In the genomic region with DNA sequence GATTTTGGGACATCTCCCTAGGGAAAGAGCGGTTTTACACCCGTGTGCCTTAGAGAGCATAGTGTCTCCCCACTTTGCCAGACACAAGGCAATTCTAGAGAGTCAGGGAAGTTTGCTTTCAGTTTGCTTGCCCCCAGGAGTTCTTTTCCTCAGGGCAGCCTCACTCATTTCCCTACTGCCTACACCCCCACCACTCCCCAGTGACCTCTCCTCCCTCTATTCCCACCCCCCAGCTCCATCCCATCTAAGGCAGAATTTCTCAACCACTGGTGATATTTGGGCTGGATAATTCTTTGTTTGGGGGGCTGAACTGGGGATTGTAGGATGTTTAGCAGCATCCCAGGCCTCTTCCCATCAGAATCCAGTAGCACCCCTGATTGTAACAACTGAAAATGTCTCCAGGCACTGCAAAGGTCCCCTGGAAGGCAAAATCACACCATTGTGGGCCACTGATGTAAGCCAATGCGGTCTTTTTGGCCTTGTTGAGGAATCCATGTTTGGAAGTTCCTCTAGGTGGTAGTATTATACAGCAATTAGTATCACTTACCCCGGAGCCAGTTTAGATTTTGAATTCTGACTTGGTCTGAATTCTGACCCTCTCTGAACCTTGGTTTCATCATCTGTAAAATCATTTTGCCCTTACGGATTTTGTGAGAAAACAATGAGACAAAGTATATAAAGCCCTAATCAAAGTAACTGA, we compare ENCODE assay signal across 9 cellular contexts. TPM values are rescaled to one million over a fixed set of nuclear protein-coding genes. Genes with fewer than 3 reads are reported as not detected.
DNase-seq lines count a peak whose midpoint lies in the region; ATAC-seq, FAIRE-seq and TF ChIP-seq lines count a peak whose summit lies in the region.
"Had no signal": no experiment of that assay in that cellular context is flagged by ENCODE, and none has a peak within 500 bp of the region (broad histone marks: within the 10 kb centered on the region; RNA-seq: fewer than 3 reads in every experiment).

No MANE protein-coding gene starts in this region.

- H3K9me3 ChIP-seq in SK-N-SH, result no peaks in the 10 kb centered on the region

- POLR2A ChIA-PET in SK-N-SH (lab: Yijun Ruan, JAX), result no interaction called here

- H4K20me1 ChIP-seq in SK-N-SH (ENCODE audit: insufficient read depth), result no peaks in the 10 kb centered on the region

- no peak overlapping the region for H3K4me2 ChIP-seq in SK-N-SH

- no peak for TF ChIP-seq EP300 in SK-N-SH (IDR thresholded peaks at IDR 0.05; ENCODE audit: borderline replicate concordance in 1 of 2, low read depth in 1 of 2, low read length in 1 of 2)

- in situ Hi-C loops in GM13976 (cut with MboI; ENCODE audit: low sequenced_read_pairs, unreplicated experiment), result no loop called here

- no peaks in the 10 kb centered on the region for H3K79me2 ChIP-seq in SK-N-SH (ENCODE audit: insufficient read depth)

- H3K36me3 ChIP-seq in SK-N-SH (replicated peaks in 1 of 2; ENCODE audit: control insufficient read depth in 1 of 2, insufficient read depth in 2 of 2, low read length in 1 of 2), result no peaks in the 10 kb centered on the region

- H3F3A ChIP-seq in SK-N-SH (replicated peaks; ENCODE audit: insufficient read depth), result no peaks in the 10 kb centered on the region

- 0% methylated on average over 5 of the region's 5 CpGs for WGBS in SK-N-SH (ENCODE audit: low lambda C conversion rate)

- CTCF ChIA-PET in SK-N-SH (lab: Yijun Ruan, JAX), result interaction anchor here (1.1 kb wide), 1 partner anchor 225 kb away, joined by 4 read pairs; no protein-coding TSS in a partner anchor

- FAIRE-seq in A204.1 (lab: Jason Lieb, UNC), result peak; percentile 77

- no peak overlapping the region for H3K9ac ChIP-seq in SK-N-SH

- no peaks in the 10 kb centered on the region for H3K4me1 ChIP-seq in SK-N-SH (ENCODE audit: control insufficient read depth in 1 of 2, insufficient read depth in 2 of 2, low read depth in 1 of 2, low read length in 1 of 2)

- no peak overlapping the region for H3K27ac ChIP-seq in SK-N-SH (ENCODE audit: low read depth in 2 of 2, low read length in 1 of 2)

- H3K9me2 ChIP-seq in SK-N-SH, result no peaks in the 10 kb centered on the region

- TF ChIP-seq CTCF in GM13976 (IDR thresholded peaks at IDR 0.05; ENCODE audit: borderline replicate concordance, control extremely low read depth, extremely low read depth, insufficient read depth, missing control alignments) (no peak), SK-N-SH (IDR thresholded peaks at IDR 0.05) (peak; percentile 54)

- H3K4me3 ChIP-seq in SK-N-SH (ENCODE audit: low read depth in 2 of 2, low read length in 1 of 2), result no peak overlapping the region

- DNase-seq in GM13976 (ENCODE audit: low spot score) (peak; percentile 10), SK-N-SH (peak; percentile 10), iPS-NIHi7 (ENCODE audit: extremely low spot score) (peak; percentile 77), KG1 (lab: John Stamatoyannopoulos, UW) (no peak)
- DNase-seq in stimulated activated CD4-positive, alpha-beta T cell treated with anti-CD3 and anti-CD28 coated beads, Interleukin-4, amount 100 ng/mL, for 24 hours, result no peak
- DNase-seq: activated CD4-positive, alpha-beta T cell treated with anti-CD3 and anti-CD28 coated beads for 48 hours had no signal

- H2AFZ ChIP-seq in SK-N-SH (ENCODE audit: low read depth), result no peak overlapping the region

- ATAC-seq in GM19351 (IDR thresholded peaks at IDR 0.05; ENCODE audit: unreplicated experiment) (no peak), GM18873 (IDR thresholded peaks at IDR 0.05; ENCODE audit: low FRiP score, unreplicated experiment) (no peak)

- peaks cover 23% of the 10 kb centered on the region; the same call in 1 of the 2 replicates for H3K27me3 ChIP-seq in SK-N-SH (ENCODE audit: insufficient read depth)

- peak; percentile 57 for TF ChIP-seq RAD21 in SK-N-SH (IDR thresholded peaks at IDR 0.05; ENCODE audit: low read length)

TF ChIP-seq in SK-N-SH, 30 proteins besides CTCF, POLR2A, EP300 and RAD21:
- TF ChIP-seq, protein P1, sequence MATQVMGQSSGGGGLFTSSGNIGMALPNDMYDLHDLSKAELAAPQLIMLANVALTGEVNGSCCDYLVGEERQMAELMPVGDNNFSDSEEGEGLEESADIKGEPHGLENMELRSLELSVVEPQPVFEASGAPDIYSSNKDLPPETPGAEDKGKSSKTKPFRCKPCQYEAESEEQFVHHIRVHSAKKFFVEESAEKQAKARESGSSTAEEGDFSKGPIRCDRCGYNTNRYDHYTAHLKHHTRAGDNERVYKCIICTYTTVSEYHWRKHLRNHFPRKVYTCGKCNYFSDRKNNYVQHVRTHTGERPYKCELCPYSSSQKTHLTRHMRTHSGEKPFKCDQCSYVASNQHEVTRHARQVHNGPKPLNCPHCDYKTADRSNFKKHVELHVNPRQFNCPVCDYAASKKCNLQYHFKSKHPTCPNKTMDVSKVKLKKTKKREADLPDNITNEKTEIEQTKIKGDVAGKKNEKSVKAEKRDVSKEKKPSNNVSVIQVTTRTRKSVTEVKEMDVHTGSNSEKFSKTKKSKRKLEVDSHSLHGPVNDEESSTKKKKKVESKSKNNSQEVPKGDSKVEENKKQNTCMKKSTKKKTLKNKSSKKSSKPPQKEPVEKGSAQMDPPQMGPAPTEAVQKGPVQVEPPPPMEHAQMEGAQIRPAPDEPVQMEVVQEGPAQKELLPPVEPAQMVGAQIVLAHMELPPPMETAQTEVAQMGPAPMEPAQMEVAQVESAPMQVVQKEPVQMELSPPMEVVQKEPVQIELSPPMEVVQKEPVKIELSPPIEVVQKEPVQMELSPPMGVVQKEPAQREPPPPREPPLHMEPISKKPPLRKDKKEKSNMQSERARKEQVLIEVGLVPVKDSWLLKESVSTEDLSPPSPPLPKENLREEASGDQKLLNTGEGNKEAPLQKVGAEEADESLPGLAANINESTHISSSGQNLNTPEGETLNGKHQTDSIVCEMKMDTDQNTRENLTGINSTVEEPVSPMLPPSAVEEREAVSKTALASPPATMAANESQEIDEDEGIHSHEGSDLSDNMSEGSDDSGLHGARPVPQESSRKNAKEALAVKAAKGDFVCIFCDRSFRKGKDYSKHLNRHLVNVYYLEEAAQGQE (IDR thresholded peaks at IDR 0.05; ENCODE audit: low read depth, low read length), result no peak
- TF ChIP-seq SIN3A (IDR thresholded peaks at IDR 0.05; ENCODE audit: borderline replicate concordance, low read depth, low read length) (no peak), FOXM1 (IDR thresholded peaks at IDR 0.05; ENCODE audit: low read depth) (no peak), MEF2A (IDR thresholded peaks at IDR 0.05; ENCODE audit: borderline replicate concordance, low read depth) (no peak), NRF1 (IDR thresholded peaks at IDR 0.05; ENCODE audit: low read depth, low read length) (no peak), TCF12 (IDR thresholded peaks at IDR 0.05) (no peak), RCOR1 (IDR thresholded peaks at IDR 0.05; ENCODE audit: low read length) (no peak), NFIC (IDR thresholded peaks at IDR 0.05; ENCODE audit: borderline replicate concordance) (no peak), ELF1 (IDR thresholded peaks at IDR 0.05) (no peak), POLR2AphosphoS5 (IDR thresholded peaks at IDR 0.05; ENCODE audit: low read depth, low read length) (no peak), YY1 (IDR thresholded peaks at IDR 0.05; ENCODE audit: low read depth) (no peak), GATA2 (CRISPR knock-in tag; IDR thresholded peaks at IDR 0.05) (no peak)
- TF ChIP-seq, protein P2, sequence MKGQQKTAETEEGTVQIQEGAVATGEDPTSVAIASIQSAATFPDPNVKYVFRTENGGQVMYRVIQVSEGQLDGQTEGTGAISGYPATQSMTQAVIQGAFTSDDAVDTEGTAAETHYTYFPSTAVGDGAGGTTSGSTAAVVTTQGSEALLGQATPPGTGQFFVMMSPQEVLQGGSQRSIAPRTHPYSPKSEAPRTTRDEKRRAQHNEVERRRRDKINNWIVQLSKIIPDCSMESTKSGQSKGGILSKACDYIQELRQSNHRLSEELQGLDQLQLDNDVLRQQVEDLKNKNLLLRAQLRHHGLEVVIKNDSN (IDR thresholded peaks at IDR 0.05; ENCODE audit: borderline replicate concordance, low read depth), result no peak

RNA-seq across cellular contexts. Expression of a gene that starts 1.3 kb away (rescaled TPM):
- not detected in 2 replicates for polyA plus RNA-seq in SK-N-SH (2012; rRNA removed)
- polyA plus RNA-seq in SK-N-SH (2012; cell fraction: cytosol; rRNA removed), result not detected in 2 replicates
- not detected in 2 replicates for polyA plus RNA-seq in SK-N-SH (2012; cell fraction: nucleus; rRNA removed)

RNA-seq across cellular contexts. Expression of a gene that starts 6.6 kb away (rescaled TPM):
- not detected in 2 replicates for polyA plus RNA-seq in SK-N-SH (2012; rRNA removed)
- polyA plus RNA-seq in SK-N-SH (2012; cell fraction: cytosol; rRNA removed), result not detected in 2 replicates
- polyA plus RNA-seq in SK-N-SH (2012; cell fraction: nucleus; rRNA removed), result not detected in 2 replicates

RNA-seq across cellular contexts. Expression of a gene that starts 30.5 kb away (rescaled TPM):
- polyA plus RNA-seq in SK-N-SH (2012; rRNA removed), result not detected in 2 replicates
- not detected in 2 replicates for polyA plus RNA-seq in SK-N-SH (2012; cell fraction: cytosol; rRNA removed)
- not detected in 2 replicates for polyA plus RNA-seq in SK-N-SH (2012; cell fraction: nucleus; rRNA removed)

RNA-seq across cellular contexts. Expression of a gene that starts 33.2 kb away (rescaled TPM):
- polyA plus RNA-seq in SK-N-SH (2012; rRNA removed), result not detected in 2 replicates
- polyA plus RNA-seq in SK-N-SH (2012; cell fraction: cytosol; rRNA removed), result not detected in 2 replicates
- not detected in 2 replicates for polyA plus RNA-seq in SK-N-SH (2012; cell fraction: nucleus; rRNA removed)

Comparison
In these comparisons a context has a peak if more than half of its experiments do, and no peak if none do; other contexts are left out.
1. DNase-seq: peak in GM13976 (single experiment), SK-N-SH (single experiment) and iPS-NIHi7 (single experiment); none in stimulated activated CD4-positive, alpha-beta T cell treated with anti-CD3 and anti-CD28 coated beads, Interleukin-4, amount 100 ng/mL, for 24 hours (single experiment) and KG1 (single experiment).